1 cellular context compared by ENCODE assay signal in the genomic region with DNA sequence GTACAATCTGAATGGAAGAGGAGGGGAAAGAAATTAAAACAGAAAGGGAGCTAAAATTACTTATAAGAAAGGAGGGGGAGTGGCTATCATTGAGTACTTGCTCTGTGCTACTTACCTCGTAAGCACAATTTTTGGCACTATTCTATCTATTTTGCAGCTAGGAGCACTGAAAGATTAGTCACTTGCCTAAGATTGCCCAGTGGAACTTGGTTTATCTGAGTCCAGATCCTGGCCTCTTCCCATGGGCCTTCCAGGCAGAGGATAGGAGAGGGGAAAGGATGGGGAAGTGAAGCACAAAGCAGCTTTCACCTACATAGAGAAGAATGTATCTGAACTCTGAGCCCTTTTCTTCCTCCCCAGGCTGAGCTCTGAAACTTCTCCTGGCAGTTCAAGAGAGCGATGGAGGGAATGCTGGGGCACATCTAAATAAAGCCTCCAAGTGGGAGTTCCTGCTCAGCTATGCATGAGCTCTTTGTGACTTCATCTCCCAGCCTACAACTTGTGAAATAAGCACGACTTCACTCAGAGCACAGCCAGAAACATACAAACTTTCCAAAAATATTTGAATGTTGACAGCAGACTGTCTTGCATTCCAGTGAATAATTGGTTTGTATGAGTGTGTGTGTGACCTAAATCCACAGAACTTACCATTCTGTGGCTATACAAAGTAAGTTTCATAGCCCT.
TF ChIP-seq lines count a peak whose summit lies in the region.

No MANE protein-coding gene starts in this region.

TF ChIP-seq in IMR-90, 13 proteins besides CTCF, POLR2A, EP300 and RAD21:
- TF ChIP-seq MAZ (IDR thresholded peaks at IDR 0.05; ENCODE audit: borderline replicate concordance, low read depth, low read length) (no peak), CHD1 (IDR thresholded peaks at IDR 0.05; ENCODE audit: low read depth, low read length) (no peak), CEBPB (IDR thresholded peaks at IDR 0.05; ENCODE audit: low read depth, low read length) (no peak), RCOR1 (IDR thresholded peaks at IDR 0.05; ENCODE audit: insufficient replicate concordance, low read length) (no peak), NFE2L2 (IDR thresholded peaks at IDR 0.05; ENCODE audit: low read depth, low read length) (no peak), FOS (IDR thresholded peaks at IDR 0.05; ENCODE audit: low read depth, low read length) (no peak), RFX5 (IDR thresholded peaks at IDR 0.05; ENCODE audit: low read depth, low read length) (no peak), MXI1 (IDR thresholded peaks at IDR 0.05; ENCODE audit: borderline replicate concordance, low read depth, low read length) (no peak), BHLHE40 (IDR thresholded peaks at IDR 0.05; ENCODE audit: low read depth, low read length) (no peak), MAFK (IDR thresholded peaks at IDR 0.05; ENCODE audit: low read depth, low read length) (no peak), SMC3 (IDR thresholded peaks at IDR 0.05; ENCODE audit: low read depth, low read length) (no peak)
- TF ChIP-seq, protein P1, sequence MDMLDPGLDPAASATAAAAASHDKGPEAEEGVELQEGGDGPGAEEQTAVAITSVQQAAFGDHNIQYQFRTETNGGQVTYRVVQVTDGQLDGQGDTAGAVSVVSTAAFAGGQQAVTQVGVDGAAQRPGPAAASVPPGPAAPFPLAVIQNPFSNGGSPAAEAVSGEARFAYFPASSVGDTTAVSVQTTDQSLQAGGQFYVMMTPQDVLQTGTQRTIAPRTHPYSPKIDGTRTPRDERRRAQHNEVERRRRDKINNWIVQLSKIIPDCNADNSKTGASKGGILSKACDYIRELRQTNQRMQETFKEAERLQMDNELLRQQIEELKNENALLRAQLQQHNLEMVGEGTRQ (IDR thresholded peaks at IDR 0.05; ENCODE audit: low read depth, low read length): no peak
- TF ChIP-seq, protein P2, sequence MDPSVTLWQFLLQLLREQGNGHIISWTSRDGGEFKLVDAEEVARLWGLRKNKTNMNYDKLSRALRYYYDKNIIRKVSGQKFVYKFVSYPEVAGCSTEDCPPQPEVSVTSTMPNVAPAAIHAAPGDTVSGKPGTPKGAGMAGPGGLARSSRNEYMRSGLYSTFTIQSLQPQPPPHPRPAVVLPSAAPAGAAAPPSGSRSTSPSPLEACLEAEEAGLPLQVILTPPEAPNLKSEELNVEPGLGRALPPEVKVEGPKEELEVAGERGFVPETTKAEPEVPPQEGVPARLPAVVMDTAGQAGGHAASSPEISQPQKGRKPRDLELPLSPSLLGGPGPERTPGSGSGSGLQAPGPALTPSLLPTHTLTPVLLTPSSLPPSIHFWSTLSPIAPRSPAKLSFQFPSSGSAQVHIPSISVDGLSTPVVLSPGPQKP (IDR thresholded peaks at IDR 0.05; ENCODE audit: borderline replicate concordance, low read depth, low read length): no peak
TF ChIP-seq in IMR-90: peak in this region for 0.
